In the genomic region with DNA sequence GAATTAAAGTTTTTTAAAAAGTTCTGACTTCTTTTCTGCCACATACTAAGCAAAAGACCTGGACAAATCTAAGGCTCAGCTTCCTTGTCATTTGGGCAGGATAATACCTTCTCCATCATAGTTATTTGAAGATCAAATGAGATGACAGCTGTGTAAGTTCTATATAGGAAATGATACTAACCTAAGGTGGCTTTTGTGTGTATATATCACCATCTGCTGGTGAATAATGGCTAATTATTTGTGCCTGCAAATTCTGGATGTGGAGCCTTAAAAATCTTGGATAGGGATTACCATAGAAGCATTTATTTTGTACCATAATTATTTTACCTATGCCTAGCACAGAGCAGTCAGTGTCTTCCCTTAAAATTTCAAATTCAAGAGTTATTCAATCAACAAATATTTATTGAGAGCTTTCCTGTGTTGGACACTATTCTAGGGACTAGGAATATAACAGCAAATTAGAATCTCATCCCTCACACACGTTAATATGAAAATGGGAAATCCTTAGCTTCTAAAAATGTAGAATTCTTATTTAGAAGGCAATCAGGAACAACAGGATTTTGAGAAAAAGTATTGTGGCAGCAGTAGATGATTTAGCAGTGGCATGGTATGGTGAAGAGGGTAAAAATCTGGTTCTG, we compare ENCODE assay signal across 8 cellular contexts.
DNase-seq lines count a peak whose midpoint lies in the region; ATAC-seq and TF ChIP-seq lines count a peak whose summit lies in the region.

No MANE protein-coding gene starts in this region.

- WGBS in esophagus muscularis mucosa, result 73% methylated on average over 1 of the region's 1 CpG

- no peaks in the 10 kb centered on the region for H3K27me3 Mint-ChIP-seq in neural crest cell (ENCODE audit: low read depth)

- no peak for TF ChIP-seq EP300 in esophagus muscularis mucosa (IDR thresholded peaks at IDR 0.05)

- DNase-seq in Daoy (ENCODE audit: low read depth) (peak; percentile 19), LHCN-M2 (ENCODE audit: low read depth) (peak; percentile 40), RWPE1 (ENCODE audit: low spot score) (peak; percentile 57), esophagus muscularis mucosa (ENCODE audit: extremely low spot score) (no peak), neural crest cell (ENCODE audit: low read depth, low spot score) (no peak)
- no peak for DNase-seq in effector memory CD4-positive, alpha-beta T cell

- intact Hi-C loops in esophagus muscularis mucosa (cut with DNase I), result loop anchor here (2.0 to 5.0 kb wide), 3 partner anchors 151 to 252 kb away; no protein-coding TSS in a partner anchor

- no peak overlapping the region for H3K27ac Mint-ChIP-seq in neural crest cell (ENCODE audit: unreplicated experiment)

- peak; percentile 61 for TF ChIP-seq CTCF in RWPE1 (conservative IDR thresholded peaks at IDR 0.05; ENCODE audit: low read depth)
- peak; percentile 62 to 78 (median 68) for TF ChIP-seq CTCF in esophagus muscularis mucosa (IDR thresholded peaks at IDR 0.05)
- peak; percentile 84 for TF ChIP-seq CTCF in neural crest cell (conservative IDR thresholded peaks at IDR 0.05)

- H3K4me1 Mint-ChIP-seq in neural crest cell, result peaks cover 5% of the 10 kb centered on the region

- H3K27me3 ChIP-seq in esophagus muscularis mucosa, result no peaks in the 10 kb centered on the region
- no peaks in the 10 kb centered on the region for H3K27me3 ChIP-seq in effector memory CD4-positive, alpha-beta T cell (replicated peaks; ENCODE audit: control insufficient read depth, insufficient read depth, low read length, poor library complexity, severe bottlenecking)

- H3K4me3 ChIP-seq in esophagus muscularis mucosa, result no peak overlapping the region
- no peak overlapping the region for H3K4me3 ChIP-seq in effector memory CD4-positive, alpha-beta T cell (ENCODE audit: insufficient read depth, low read depth, low read length, poor library complexity, severe bottlenecking)

- no peaks in the 10 kb centered on the region for H3K9me3 ChIP-seq in esophagus muscularis mucosa
- no peaks in the 10 kb centered on the region for H3K9me3 ChIP-seq in effector memory CD4-positive, alpha-beta T cell (ENCODE audit: control insufficient read depth, low read length)

- TF ChIP-seq POLR2A in esophagus muscularis mucosa (IDR thresholded peaks at IDR 0.05; ENCODE audit: low read depth), result no peak

- H3K27ac ChIP-seq in RWPE1 (no peak overlapping the region), esophagus muscularis mucosa (replicated peaks in 1 of 4) (no peak overlapping the region)
- no peak overlapping the region for H3K27ac ChIP-seq in effector memory CD4-positive, alpha-beta T cell (ENCODE audit: insufficient read depth, low read length, poor library complexity, severe bottlenecking)

- ATAC-seq in GM19455 (IDR thresholded peaks at IDR 0.05; ENCODE audit: unreplicated experiment) (no peak), GM18867 (IDR thresholded peaks at IDR 0.05; ENCODE audit: unreplicated experiment) (no peak)

- H3K4me1 ChIP-seq in esophagus muscularis mucosa, result peaks cover 0 to 8% (median 3%) of the 10 kb centered on the region in 4 donors
- no peaks in the 10 kb centered on the region for H3K4me1 ChIP-seq in effector memory CD4-positive, alpha-beta T cell (ENCODE audit: control insufficient read depth, insufficient read depth, low read length, poor library complexity, severe bottlenecking)

- peaks cover 0 to 20% (median 7%) of the 10 kb centered on the region in 4 donors for H3K36me3 ChIP-seq in esophagus muscularis mucosa
- H3K36me3 ChIP-seq in effector memory CD4-positive, alpha-beta T cell (ENCODE audit: control insufficient read depth, insufficient read depth, low read length), result peaks cover 73% of the 10 kb centered on the region

- no peak overlapping the region for H3K4me3 Mint-ChIP-seq in neural crest cell

- POLR2A ChIA-PET in RWPE1 (lab: Yijun Ruan, JAX; ENCODE audit: low non-redundant PET), result no interaction called here

- H3K36me3 Mint-ChIP-seq in neural crest cell (ENCODE audit: low read depth), result no peaks in the 10 kb centered on the region

- CTCF ChIA-PET in RWPE1 (lab: Yijun Ruan, JAX), result interaction anchor here (0.6 to 7.0 kb wide), 12 partner anchors 9 to 242 kb away, joined by 3 to 74 read pairs (median 5); no protein-coding TSS in a partner anchor

- no peaks in the 10 kb centered on the region for H3K9me3 Mint-ChIP-seq in neural crest cell

Comparison
In these comparisons a context has a peak if more than half of its experiments do, and no peak if none do; other contexts are left out.
1. DNase-seq: peak in Daoy (single experiment), LHCN-M2 (single experiment) and RWPE1 (single experiment); none in esophagus muscularis mucosa (single experiment), neural crest cell (single experiment) and effector memory CD4-positive, alpha-beta T cell (0 of 3).
2. Peak in every context shown above with its lines, with median percentiles within 50 percentile points of each other: CTCF ChIP-seq.